In the genomic region with DNA sequence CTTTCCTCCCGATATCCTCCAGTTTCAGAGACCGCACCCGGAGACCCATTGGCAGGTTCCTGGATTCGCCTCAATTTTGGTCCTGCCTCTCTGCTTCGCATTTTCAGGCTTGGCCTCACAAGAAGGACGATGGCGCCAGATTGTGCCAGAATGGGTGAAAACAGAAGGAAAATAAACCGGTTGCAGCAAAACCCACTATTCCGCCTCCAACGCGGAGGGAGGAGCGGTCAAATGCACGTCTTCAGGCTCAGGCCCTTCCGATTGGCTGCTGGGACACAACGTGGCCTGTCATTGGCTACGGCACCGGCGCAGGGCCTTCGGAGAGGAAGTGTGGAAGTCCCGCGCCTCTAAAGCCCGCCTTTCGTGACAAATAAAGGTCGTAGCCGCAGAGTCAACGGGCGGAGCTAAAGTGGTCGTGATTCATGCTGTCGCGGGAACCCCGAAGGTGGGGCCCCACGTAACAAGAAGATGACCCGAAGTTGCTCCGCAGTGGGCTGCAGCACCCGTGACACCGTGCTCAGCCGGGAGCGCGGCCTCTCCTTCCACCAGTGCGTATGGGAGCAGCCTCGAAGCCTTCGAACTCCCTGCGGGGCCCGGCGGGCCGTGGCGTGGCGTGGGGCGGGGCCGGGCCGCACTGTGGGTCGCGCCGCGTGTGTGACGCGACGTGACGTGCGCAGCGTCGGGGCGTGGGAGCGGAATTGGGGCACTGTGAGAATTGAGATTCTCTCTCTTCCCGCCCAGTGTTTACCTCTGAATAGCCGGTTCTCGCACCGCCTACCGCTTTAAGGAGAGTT, we compare ENCODE assay signal across 8 cellular contexts. TPM values are rescaled to one million over a fixed set of nuclear protein-coding genes. Genes with fewer than 3 reads are reported as not detected.
DNase-seq lines count a peak whose midpoint lies in the region; ATAC-seq and TF ChIP-seq lines count a peak whose summit lies in the region.

A gene with protein sequence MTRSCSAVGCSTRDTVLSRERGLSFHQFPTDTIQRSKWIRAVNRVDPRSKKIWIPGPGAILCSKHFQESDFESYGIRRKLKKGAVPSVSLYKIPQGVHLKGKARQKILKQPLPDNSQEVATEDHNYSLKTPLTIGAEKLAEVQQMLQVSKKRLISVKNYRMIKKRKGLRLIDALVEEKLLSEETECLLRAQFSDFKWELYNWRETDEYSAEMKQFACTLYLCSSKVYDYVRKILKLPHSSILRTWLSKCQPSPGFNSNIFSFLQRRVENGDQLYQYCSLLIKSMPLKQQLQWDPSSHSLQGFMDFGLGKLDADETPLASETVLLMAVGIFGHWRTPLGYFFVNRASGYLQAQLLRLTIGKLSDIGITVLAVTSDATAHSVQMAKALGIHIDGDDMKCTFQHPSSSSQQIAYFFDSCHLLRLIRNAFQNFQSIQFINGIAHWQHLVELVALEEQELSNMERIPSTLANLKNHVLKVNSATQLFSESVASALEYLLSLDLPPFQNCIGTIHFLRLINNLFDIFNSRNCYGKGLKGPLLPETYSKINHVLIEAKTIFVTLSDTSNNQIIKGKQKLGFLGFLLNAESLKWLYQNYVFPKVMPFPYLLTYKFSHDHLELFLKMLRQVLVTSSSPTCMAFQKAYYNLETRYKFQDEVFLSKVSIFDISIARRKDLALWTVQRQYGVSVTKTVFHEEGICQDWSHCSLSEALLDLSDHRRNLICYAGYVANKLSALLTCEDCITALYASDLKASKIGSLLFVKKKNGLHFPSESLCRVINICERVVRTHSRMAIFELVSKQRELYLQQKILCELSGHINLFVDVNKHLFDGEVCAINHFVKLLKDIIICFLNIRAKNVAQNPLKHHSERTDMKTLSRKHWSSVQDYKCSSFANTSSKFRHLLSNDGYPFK (plus strand): TSS at position 401 of the 794 bp plus-strand sequence. CDS start 68 bp downstream, at position 469.

- H3K4me1 Mint-ChIP-seq in type B pancreatic cell (ENCODE audit: unreplicated experiment), result peaks cover 6% of the 10 kb centered on the region

- 0 to 1% methylated on average over 69 of the region's 69 CpGs for WGBS in heart right ventricle, 2 donors

- in situ Hi-C loops in GM13977 (cut with MboI; ENCODE audit: low pct_unique_long_range_greater_than_20kb, low sequenced_read_pairs, unreplicated experiment), result no loop called here

- no peaks in the 10 kb centered on the region for H3K27me3 ChIP-seq in heart right ventricle

- peaks cover 11% of the 10 kb centered on the region for H3K36me3 Mint-ChIP-seq in type B pancreatic cell

- no peak for TF ChIP-seq CTCF in GM13977 (IDR thresholded peaks at IDR 0.05; ENCODE audit: extremely low read depth, insufficient read depth, missing control alignments)
- TF ChIP-seq CTCF in heart right ventricle (IDR thresholded peaks at IDR 0.05), result peak in 1 of 9 donors; percentile 5
- TF ChIP-seq CTCF in type B pancreatic cell (conservative IDR thresholded peaks at IDR 0.05), result no peak

- peak; percentile 86 for ATAC-seq in HG02852 (IDR thresholded peaks at IDR 0.05; ENCODE audit: unreplicated experiment)
- peak; percentile 97 to 99 (median 98) for ATAC-seq in heart right ventricle

- H3K27me3 Mint-ChIP-seq in type B pancreatic cell, result no peaks in the 10 kb centered on the region

- peak; percentile 93 for DNase-seq in GM13977 (ENCODE audit: low spot score)
- DNase-seq in NCI-H1436 treated with DMSO at 0.1 percent for 48 hours (lab: John Stamatoyannopoulos, UW), result peak; percentile 96
- peak; percentile 97 for DNase-seq in SW480 (ENCODE audit: low spot score)
- peak; percentile 99 for DNase-seq in amniotic epithelial cell (ENCODE audit: low read depth)
- DNase-seq in heart right ventricle, result peak; percentile 97 to 99
- DNase-seq in pons (ENCODE audit: low spot score), result peak; percentile 99
- peak; percentile 96 for DNase-seq in type B pancreatic cell (ENCODE audit: extremely low spot score, unreplicated experiment)

- H3K27ac Mint-ChIP-seq in type B pancreatic cell, result no peak within 1 kb of the TSS

- H3K36me3 ChIP-seq in heart right ventricle, result peaks cover 0 to 36% (median 0%) of the 10 kb centered on the region in 9 donors

- H3K9me3 ChIP-seq in heart right ventricle, result no peaks in the 10 kb centered on the region

- peak within 1 kb of the TSS; percentile 56 to 88 (median 72) for H3K4me3 ChIP-seq in heart right ventricle

- peaks cover 0 to 51% (median 36%) of the 10 kb centered on the region in 9 donors for H3K4me1 ChIP-seq in heart right ventricle

- peak within 1 kb of the TSS; percentile 95 to 99 (median 99) for H3K27ac ChIP-seq in heart right ventricle

- no peak within 1 kb of the TSS for H3K4me3 Mint-ChIP-seq in type B pancreatic cell

- intact Hi-C loops in heart right ventricle (cut with DNase I), result loop anchor here in 8 of 10 donors (1.0 to 10.0 kb wide), 6 partner anchors 9 to 382 kb away; a partner anchor contains a TSS

- no peaks in the 10 kb centered on the region for H3K9me3 Mint-ChIP-seq in type B pancreatic cell

RNA-seq across cellular contexts. Expression of the gene that starts here (rescaled TPM):
- total RNA-seq in heart right ventricle, result 1 to 10 TPM; 3.5 to 9.1 (median 6.2) TPM
- 1 to 10 TPM; 1.9 to 5.4 TPM for polyA plus RNA-seq in heart right ventricle
- total RNA-seq in type B pancreatic cell (ENCODE audit: low replicate concordance), result 5.3 and 8.4 TPM in 2 replicates

Comparison
In these comparisons a context has a peak if more than half of its experiments do, and no peak if none do; other contexts are left out.
1. Peak in every context shown above with its lines: DNase-seq, ATAC-seq, H3K4me3 ChIP-seq and H3K27ac ChIP-seq.